ENCODE assay signal across 8 cellular contexts in the genomic region with DNA sequence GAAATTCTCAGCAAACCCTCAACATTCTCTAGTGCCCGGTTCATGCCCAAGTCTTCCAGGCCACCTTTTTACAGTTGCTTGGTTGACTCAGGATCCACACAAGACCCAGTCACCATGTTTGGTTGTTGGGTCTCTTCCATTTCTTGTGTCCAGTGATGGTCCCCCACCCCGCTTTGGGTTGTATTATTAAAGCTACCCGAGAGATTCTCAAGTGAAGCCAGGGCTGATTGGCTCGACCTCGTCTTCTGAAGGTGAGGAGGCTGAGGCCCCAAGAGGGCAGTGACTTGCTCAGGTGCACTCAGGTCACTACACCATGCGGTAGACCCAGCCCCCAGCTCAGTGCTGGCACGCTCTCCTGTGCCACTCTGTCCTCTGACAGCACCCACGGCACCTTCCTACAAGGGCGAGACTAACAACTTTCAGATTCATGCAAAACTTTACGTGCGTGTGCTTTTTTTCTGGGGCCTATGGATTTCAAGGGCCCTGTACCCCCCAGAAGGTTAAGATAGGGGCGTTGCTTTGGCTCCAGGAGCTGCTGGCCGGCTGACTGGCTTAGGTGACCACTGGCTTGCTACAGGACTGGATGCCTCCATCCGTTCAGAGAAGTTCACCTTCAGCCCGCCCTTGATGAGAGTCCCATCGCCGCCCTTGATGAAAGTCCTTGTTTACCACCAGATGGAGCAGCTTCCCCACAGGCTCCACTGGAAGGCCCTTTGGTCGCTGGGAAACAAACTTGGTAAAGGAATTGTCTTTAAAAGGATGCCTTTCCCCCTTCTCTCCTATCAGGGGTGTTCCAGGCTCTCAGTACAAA. TPM values are rescaled to one million over a fixed set of nuclear protein-coding genes. Genes with fewer than 3 reads are reported as not detected.
A peak's percentile ranks its signal among the peaks of the same experiment; 100 is the strongest.
DNase-seq lines count a peak whose midpoint lies in the region; ATAC-seq and TF ChIP-seq lines count a peak whose summit lies in the region.

No MANE protein-coding gene starts in this region.

- no peaks in the 10 kb centered on the region for H3K27me3 ChIP-seq in transverse colon

- 63 to 100% methylated on average over 1 to 18 of the region's 18 CpGs for WGBS in transverse colon (ENCODE audit: low coverage in 1 of 2), 2 donors

- no peaks in the 10 kb centered on the region for H3K36me3 Mint-ChIP-seq in activated T-cell treated with anti-CD3 and anti-CD28 coated beads, Interleukin-2, amount 50 U/mL, for 72 hours (ENCODE audit: insufficient read depth in 2 of 2)

- in situ Hi-C loops in transverse colon (cut with MboI; ENCODE audit: low pct_ligation_motif_present in 1 of 4, low pct_unique_long_range_greater_than_20kb in 1 of 4, low sequenced_read_pairs in 3 of 4), result loop anchor here in 3 of 4 donors (25.0 kb wide), 1 partner anchor 415 kb away; no protein-coding TSS in a partner anchor

- no peak overlapping the region for H3K27ac ChIP-seq in transverse colon

- peak; percentile 7 to 12 for DNase-seq in activated T-cell treated with anti-CD3 and anti-CD28 coated beads, Interleukin-2, amount 50 U/mL, for 72 hours
- DNase-seq in activated T-cell treated with anti-CD3 and anti-CD28 coated beads, Interleukin-2, amount 50 U/mL, for 1 hour, result no peak
- DNase-seq in NCI-H2227 treated with DMSO at 0.1 percent for 48 hours (lab: John Stamatoyannopoulos, UW) (peak; percentile 3), cerebellar cortex (ENCODE audit: low spot score) (peak; percentile 66), left colon (peak; percentile 31 to 37), transverse colon (peak; percentile 41)
- DNase-seq in activated naive CD4-positive, alpha-beta T cell treated with anti-CD3 and anti-CD28 coated beads, Interleukin-2, amount 50 U/mL, for 16 hours, result no peak

- TF ChIP-seq CTCF in transverse colon (IDR thresholded peaks at IDR 0.05), result peak; percentile 44 to 59 (median 52)

- no peak overlapping the region for H3K4me3 ChIP-seq in transverse colon

- peaks cover 16% of the 10 kb centered on the region for H3K27me3 Mint-ChIP-seq in activated T-cell treated with anti-CD3 and anti-CD28 coated beads, Interleukin-2, amount 50 U/mL, for 72 hours (ENCODE audit: low read depth)

- no peak overlapping the region for H3K4me3 Mint-ChIP-seq in activated T-cell treated with anti-CD3 and anti-CD28 coated beads, Interleukin-2, amount 50 U/mL, for 72 hours

- TF ChIP-seq POLR2A in transverse colon (IDR thresholded peaks at IDR 0.05), result no peak

- H3K36me3 ChIP-seq in transverse colon, result no peaks in the 10 kb centered on the region

- H3K4me1 Mint-ChIP-seq in activated T-cell treated with anti-CD3 and anti-CD28 coated beads, Interleukin-2, amount 50 U/mL, for 72 hours (ENCODE audit: low read depth), result no peaks in the 10 kb centered on the region

- no peaks in the 10 kb centered on the region for H3K9me3 ChIP-seq in transverse colon

- no peak for ATAC-seq in activated T-cell treated with anti-CD3 and anti-CD28 coated beads, Interleukin-2, amount 50 U/mL, for 72 hours (replicated peaks in 1 of 2)
- ATAC-seq in left colon (peak; percentile 83), HG03521 (IDR thresholded peaks at IDR 0.05; ENCODE audit: unreplicated experiment) (no peak)

- intact Hi-C loops in left colon (cut with DNase I, micrococcal nuclease) (loop anchor here in 1 of 2 donors (5.0 to 10.0 kb wide), 2 partner anchors 120 to 407 kb away; no protein-coding TSS in a partner anchor), transverse colon (cut with DNase I; ENCODE audit: low total_unique reads) (loop anchor here (10.0 kb wide), 1 partner anchor 407 kb away; no protein-coding TSS in a partner anchor)

- no peaks in the 10 kb centered on the region for H3K4me1 ChIP-seq in transverse colon

- no peak for TF ChIP-seq EP300 in transverse colon (IDR thresholded peaks at IDR 0.05; ENCODE audit: low read depth)

- H3K27ac Mint-ChIP-seq in activated T-cell treated with anti-CD3 and anti-CD28 coated beads, Interleukin-2, amount 50 U/mL, for 72 hours, result no peak overlapping the region

- H3K9me3 Mint-ChIP-seq in activated T-cell treated with anti-CD3 and anti-CD28 coated beads, Interleukin-2, amount 50 U/mL, for 72 hours, result no peaks in the 10 kb centered on the region

RNA-seq across cellular contexts. Expression of a gene that starts 50.4 kb away (rescaled TPM):
- total RNA-seq in activated T-cell treated with anti-CD3 and anti-CD28 coated beads, Interleukin-2, amount 50 U/mL, for 72 hours, result not detected
- total RNA-seq in left colon (10 to 100 TPM; 46.3 to 53.6 TPM), transverse colon (10 to 100 TPM; 26.3 to 59.9 (median 32.7) TPM)

Comparison
In these comparisons a context has a peak if more than half of its experiments do, and no peak if none do; other contexts are left out.
1. DNase-seq: peak in activated T-cell treated with anti-CD3 and anti-CD28 coated beads, Interleukin-2, amount 50 U/mL, for 72 hours (2 of 2), NCI-H2227 treated with DMSO at 0.1 percent for 48 hours (single experiment), cerebellar cortex (single experiment), left colon (2 of 2) and transverse colon (single experiment); none in activated T-cell treated with anti-CD3 and anti-CD28 coated beads, Interleukin-2, amount 50 U/mL, for 1 hour (single experiment) and activated naive CD4-positive, alpha-beta T cell treated with anti-CD3 and anti-CD28 coated beads, Interleukin-2, amount 50 U/mL, for 16 hours (single experiment).
2. RNA of a gene that starts 50.4 kb away (total RNA-seq): 46.3 to 53.6 TPM in left colon and 26.3 to 59.9 TPM in transverse colon; not detected in activated T-cell treated with anti-CD3 and anti-CD28 coated beads, Interleukin-2, amount 50 U/mL, for 72 hours; every median in the first group is over 10 times any median in the second.